ENCODE assay signal across 17 cellular contexts in the genomic region with DNA sequence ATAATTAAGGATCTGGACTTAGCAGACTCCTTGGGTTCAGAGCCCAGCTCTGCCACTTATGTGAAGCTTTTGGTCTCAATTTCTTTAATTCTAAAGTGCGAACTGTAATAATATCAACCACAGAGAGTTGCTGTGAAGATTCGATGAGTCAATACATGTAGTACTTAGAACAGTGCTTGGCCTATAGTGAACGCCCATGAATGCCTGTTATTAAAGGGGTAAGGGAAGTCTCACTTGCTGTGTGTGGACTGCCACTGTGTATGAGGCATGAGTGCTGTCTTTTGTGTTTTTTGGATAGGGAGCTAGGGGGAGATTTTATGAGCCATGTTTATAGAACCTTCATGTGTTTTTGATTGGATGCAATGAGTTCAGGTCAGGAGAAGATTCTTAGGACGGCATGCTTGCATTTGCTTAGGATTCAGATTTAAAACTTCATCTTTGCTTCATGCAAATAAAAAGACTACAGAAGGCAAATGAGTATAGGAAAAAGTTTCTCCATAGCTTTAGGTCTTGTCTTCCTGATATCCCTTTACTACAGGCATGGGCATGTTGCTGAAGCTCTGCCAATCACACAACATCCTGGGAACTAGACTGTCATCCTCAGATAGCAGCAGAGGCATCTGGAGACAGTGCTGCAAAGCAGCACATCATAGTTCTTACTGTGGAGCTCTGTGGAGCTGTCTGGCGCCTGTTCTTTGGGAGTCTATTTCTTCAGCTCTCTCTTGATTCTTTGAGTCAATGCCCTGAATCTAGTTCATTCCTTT. TPM values are rescaled to one million over a fixed set of nuclear protein-coding genes. Genes with fewer than 3 reads are reported as not detected.
A peak's percentile ranks its signal among the peaks of the same experiment; 100 is the strongest.
DNase-seq lines count a peak whose midpoint lies in the region; ATAC-seq, FAIRE-seq and TF ChIP-seq lines count a peak whose summit lies in the region.
"Had no signal": no experiment of that assay in that cellular context is flagged by ENCODE, and none has a peak within 500 bp of the region (broad histone marks: within the 10 kb centered on the region; RNA-seq: fewer than 3 reads in every experiment).

No MANE protein-coding gene starts in this region.

- dilution Hi-C loops in keratinocyte (cut with MboI; ENCODE audit: extremely low pct_ligation_motif_present, low sequenced_read_pairs): no loop called here

- no peaks in the 10 kb centered on the region for H3K9me1 ChIP-seq in keratinocyte (ENCODE audit: control insufficient read depth, extremely low read depth, insufficient read depth, low read length)

- H4K20me1 ChIP-seq in astrocyte (ENCODE audit: insufficient read depth, low read length): no peaks in the 10 kb centered on the region
- no peaks in the 10 kb centered on the region for H4K20me1 ChIP-seq in keratinocyte (ENCODE audit: control insufficient read depth, extremely low read depth, insufficient read depth, low read length)

- CTCF ChIA-PET in activated CD4-positive, alpha-beta memory T cell treated with anti-CD3 and anti-CD28 coated beads for 36 hours (lab: Charles Lee): no interaction called here

- ATAC-seq in HG03039 (IDR thresholded peaks at IDR 0.05; ENCODE audit: unreplicated experiment): no peak

- H3K4me3 ChIP-seq in HUES48 (ENCODE audit: low read depth, low read length) (no peak overlapping the region), astrocyte (ENCODE audit: insufficient read depth, low read depth, low read length) (no peak overlapping the region), keratinocyte (ENCODE audit: control insufficient read depth in 2 of 3, extremely low read depth in 1 of 3, insufficient read depth in 2 of 3, low read depth in 1 of 3, low read length in 3 of 3) (peak overlapping the region in 2 of 3 experiments; percentile 49 to 53), MG63 (no peak overlapping the region)
- H3K4me3 ChIP-seq: GM23248 had no signal

- H3K36me3 ChIP-seq in HUES48 (ENCODE audit: control insufficient read depth, insufficient read depth, low read length): no peaks in the 10 kb centered on the region
- H3K36me3 ChIP-seq in astrocyte (ENCODE audit: insufficient read depth, low read length): no peaks in the 10 kb centered on the region
- H3K36me3 ChIP-seq in keratinocyte (ENCODE audit: control insufficient read depth in 2 of 2, extremely low read depth in 1 of 2, insufficient read depth in 2 of 2, low read length in 2 of 2): no peaks in the 10 kb centered on the region
- no peaks in the 10 kb centered on the region for H3K36me3 ChIP-seq in MG63

- no peaks in the 10 kb centered on the region for H3K36me3 Mint-ChIP-seq in astrocyte (ENCODE audit: low read depth, unreplicated experiment)
- H3K36me3 Mint-ChIP-seq in activated CD4-positive, alpha-beta memory T cell treated with anti-CD3 and anti-CD28 coated beads for 36 hours: no peaks in the 10 kb centered on the region

- no peak overlapping the region for H3K9ac ChIP-seq in HUES48 (ENCODE audit: low read depth, low read length)
- no peak overlapping the region for H3K9ac ChIP-seq in astrocyte (ENCODE audit: low read length)
- peak overlapping the region; percentile 51 for H3K9ac ChIP-seq in keratinocyte (ENCODE audit: control insufficient read depth, extremely low read depth, insufficient read depth, low read length)
- H3K9ac ChIP-seq: GM23248 had no signal

- H3K4me1 Mint-ChIP-seq in astrocyte (ENCODE audit: low read depth, unreplicated experiment): peaks cover 24% of the 10 kb centered on the region
- no peaks in the 10 kb centered on the region for H3K4me1 Mint-ChIP-seq in activated CD4-positive, alpha-beta memory T cell treated with anti-CD3 and anti-CD28 coated beads for 36 hours (ENCODE audit: low read depth)

- DNase-seq in NCI-H1694 (lab: John Stamatoyannopoulos, UW) (peak; percentile 14), NCI-H1694 treated with DMSO at 0.1 percent for 48 hours (lab: John Stamatoyannopoulos, UW) (no peak), astrocyte (ENCODE audit: low read depth) (no peak), keratinocyte (ENCODE audit: low read depth, low spot score) (peak; percentile 19), MG63 (no peak)
- no peak for DNase-seq in activated CD4-positive, alpha-beta memory T cell treated with anti-CD3 and anti-CD28 coated beads for 36 hours
- DNase-seq: C1 segment of cervical spinal cord; COR-L47; KBM-7; NCI-H1105 treated with DMSO at 0.1 percent for 48 hours; NCI-H524 treated with DMSO at 0.1 percent for 48 hours; NK-92 treated with Interleukin-12 subunit alpha and Interleukin-12 subunit beta, amount 100 ng/mL, for 24 hours; Right ventricle myocardium superior had no signal

- H3K4me3 Mint-ChIP-seq in astrocyte (ENCODE audit: unreplicated experiment): no peak overlapping the region
- H3K4me3 Mint-ChIP-seq in activated CD4-positive, alpha-beta memory T cell treated with anti-CD3 and anti-CD28 coated beads for 36 hours: no peak overlapping the region

- intact Hi-C loops in activated CD4-positive, alpha-beta memory T cell treated with anti-CD3 and anti-CD28 coated beads for 36 hours (cut with micrococcal nuclease): no loop called here

- peak overlapping the region; percentile 57 for H3K27ac ChIP-seq in HUES48 (ENCODE audit: low read depth, low read length)
- no peak overlapping the region for H3K27ac ChIP-seq in astrocyte (ENCODE audit: low read depth, low read length)
- peak overlapping the region; percentile 90 for H3K27ac ChIP-seq in keratinocyte (ENCODE audit: control insufficient read depth, insufficient read depth, low read length)
- H3K27ac ChIP-seq: GM23248 had no signal

- H3K27me3 Mint-ChIP-seq in astrocyte (ENCODE audit: low read depth, unreplicated experiment): no peaks in the 10 kb centered on the region
- no peaks in the 10 kb centered on the region for H3K27me3 Mint-ChIP-seq in activated CD4-positive, alpha-beta memory T cell treated with anti-CD3 and anti-CD28 coated beads for 36 hours

- H3K79me2 ChIP-seq in astrocyte (ENCODE audit: insufficient read depth, low read length) (no peaks in the 10 kb centered on the region), keratinocyte (ENCODE audit: control insufficient read depth, insufficient read depth, low read length) (no peaks in the 10 kb centered on the region)

- H3K9me3 Mint-ChIP-seq in astrocyte (ENCODE audit: unreplicated experiment): no peaks in the 10 kb centered on the region
- no peaks in the 10 kb centered on the region for H3K9me3 Mint-ChIP-seq in activated CD4-positive, alpha-beta memory T cell treated with anti-CD3 and anti-CD28 coated beads for 36 hours

- H2AFZ ChIP-seq in astrocyte (ENCODE audit: low read depth, low read length) (no peak overlapping the region), keratinocyte (ENCODE audit: control insufficient read depth, low read length) (no peak overlapping the region)
- H2AFZ ChIP-seq: GM23248 had no signal

- no peaks in the 10 kb centered on the region for H3K9me3 ChIP-seq in HUES48 (ENCODE audit: control insufficient read depth, insufficient read depth, low read length)
- H3K9me3 ChIP-seq in astrocyte (ENCODE audit: insufficient read depth, low read depth, low read length): no peaks in the 10 kb centered on the region
- no peaks in the 10 kb centered on the region for H3K9me3 ChIP-seq in keratinocyte (ENCODE audit: control insufficient read depth, low read depth, low read length)
- H3K9me3 ChIP-seq in MG63: no peaks in the 10 kb centered on the region

- POLR2A ChIA-PET in activated CD4-positive, alpha-beta memory T cell treated with anti-CD3 and anti-CD28 coated beads for 36 hours (lab: Charles Lee): no interaction called here

- H3K27ac Mint-ChIP-seq in astrocyte (ENCODE audit: unreplicated experiment): peak overlapping the region; percentile 49
- no peak overlapping the region for H3K27ac Mint-ChIP-seq in activated CD4-positive, alpha-beta memory T cell treated with anti-CD3 and anti-CD28 coated beads for 36 hours

- H3K27me3 ChIP-seq in HUES48 (ENCODE audit: control insufficient read depth, insufficient read depth, low read length): no peaks in the 10 kb centered on the region
- no peaks in the 10 kb centered on the region for H3K27me3 ChIP-seq in astrocyte (ENCODE audit: insufficient read depth, low read length)
- H3K27me3 ChIP-seq in keratinocyte (ENCODE audit: control insufficient read depth, extremely low read depth, insufficient read depth, low read length): no peaks in the 10 kb centered on the region
- no peaks in the 10 kb centered on the region for H3K27me3 ChIP-seq in MG63

- H3K4me2 ChIP-seq in astrocyte (ENCODE audit: low read length): no peak overlapping the region
- H3K4me2 ChIP-seq in keratinocyte (ENCODE audit: control insufficient read depth, extremely low read depth, insufficient read depth, low read depth, low read length): peak overlapping the region; percentile 86

- TF ChIP-seq CTCF in astrocyte (IDR thresholded peaks at IDR 0.05; ENCODE audit: insufficient read depth, low read depth, low read length) (no peak), keratinocyte (optimal IDR thresholded peaks at IDR 0.05 in 1 of 3, IDR thresholded peaks at IDR 0.05 in 1 of 3, conservative IDR thresholded peaks at IDR 0.05 in 1 of 3; ENCODE audit: extremely low read depth in 1 of 3, insufficient read depth in 2 of 3, low read length in 3 of 3) (no peak)

- H3K4me1 ChIP-seq in HUES48 (ENCODE audit: control insufficient read depth, insufficient read depth, low read length) (peaks cover 14% of the 10 kb centered on the region), astrocyte (ENCODE audit: insufficient read depth, low read length) (peaks cover 12% of the 10 kb centered on the region), keratinocyte (ENCODE audit: control insufficient read depth, extremely low read depth, insufficient read depth, low read length) (peaks cover 37% of the 10 kb centered on the region)

- FAIRE-seq in astrocyte (lab: Jason Lieb, UNC) (no peak), keratinocyte (lab: Jason Lieb, UNC) (peak; percentile 95)
- FAIRE-seq: GM12892 had no signal

RNA-seq across cellular contexts. Expression of gene PLS1, which starts 50.0 kb away (rescaled TPM):
- 6.0 and 7.8 TPM in 2 replicates for total RNA-seq in astrocyte
- 6.0 to 13.9 TPM (median 10.3 TPM) in 3 replicates for polyA plus RNA-seq in keratinocyte
- polyA plus RNA-seq in keratinocyte (2011; ENCODE audit: low read depth): 5.8 TPM
- polyA plus RNA-seq in keratinocyte (2011; cell fraction: cytosol; rRNA removed): 4.8 and 11.9 TPM in 2 replicates
- polyA plus RNA-seq in keratinocyte (2011; cell fraction: nucleus; rRNA removed): 6.0 and 8.0 TPM in 2 replicates
- polyA plus RNA-seq in keratinocyte (2012; ENCODE audit: low replicate concordance): 2.7 and 9.3 TPM in 2 replicates
- polyA minus RNA-seq in keratinocyte: 2.2 to 12.7 TPM (median 3.9 TPM) in 3 replicates
- 6.1 TPM for polyA minus RNA-seq in keratinocyte (2011; cell fraction: cytosol; rRNA and poly(A)+ RNA removed)
- 3.2 and 12.5 TPM in 2 replicates for polyA minus RNA-seq in keratinocyte (2011; cell fraction: nucleus; rRNA and poly(A)+ RNA removed)
- 1 to 10 TPM; 4.5 to 5.7 TPM for total RNA-seq in activated CD4-positive, alpha-beta memory T cell treated with anti-CD3 and anti-CD28 coated beads for 36 hours
- total RNA-seq in MG63 (2014; rRNA removed; shearing (Covaris generic); ENCODE audit: low replicate concordance): 1.3 and 2.1 TPM in 2 replicates

Comparison
In these comparisons a context has a peak if more than half of its experiments do, and no peak if none do; other contexts are left out.
1. DNase-seq: peak in NCI-H1694 (single experiment) and keratinocyte (single experiment); none in NCI-H1694 treated with DMSO at 0.1 percent for 48 hours (single experiment), astrocyte (single experiment), activated CD4-positive, alpha-beta memory T cell treated with anti-CD3 and anti-CD28 coated beads for 36 hours (single experiment) and MG63 (single experiment).
2. H3K4me3 ChIP-seq: peak in keratinocyte (2 of 3); none in HUES48 (single experiment), astrocyte (single experiment) and MG63 (single experiment).